ENCODE assay signal across 1 cellular context in genomic region chr10:74176380-74177139, GRCh38.
TF ChIP-seq lines count a peak whose summit lies in the region.

No MANE protein-coding gene starts in this region.

TF ChIP-seq in SK-N-SH treated with all-trans-retinoic acid at 6 μM for 48 hours, 23 proteins besides CTCF, POLR2A, EP300 and RAD21 (continued from another document):
- 0 out of 2 replicates have a peak, but pooled peaks have one; percentile 6 for TF ChIP-seq ZFP30 (CRISPR knock-in tag; IDR thresholded peaks at IDR 0.05)
- no peak for TF ChIP-seq ISL1 (CRISPR knock-in tag; IDR thresholded peaks at IDR 0.05)
- no peak for TF ChIP-seq RARB (CRISPR knock-in tag; IDR thresholded peaks at IDR 0.05)
- TF ChIP-seq TOX (CRISPR knock-in tag; IDR thresholded peaks at IDR 0.05; ENCODE audit: borderline replicate concordance), result no peak
- no peak for TF ChIP-seq OSR1 (CRISPR knock-in tag; IDR thresholded peaks at IDR 0.05)
- TF ChIP-seq POU6F1 (CRISPR knock-in tag; IDR thresholded peaks at IDR 0.05; ENCODE audit: borderline replicate concordance, low read depth), result no peak
- TF ChIP-seq ZFP3 (CRISPR knock-in tag; IDR thresholded peaks at IDR 0.05), result 0 out of 2 replicates have a peak, but pooled peaks have one; percentile 12
